Comparison of ENCODE assay signal across 8 cellular contexts in the genomic region with DNA sequence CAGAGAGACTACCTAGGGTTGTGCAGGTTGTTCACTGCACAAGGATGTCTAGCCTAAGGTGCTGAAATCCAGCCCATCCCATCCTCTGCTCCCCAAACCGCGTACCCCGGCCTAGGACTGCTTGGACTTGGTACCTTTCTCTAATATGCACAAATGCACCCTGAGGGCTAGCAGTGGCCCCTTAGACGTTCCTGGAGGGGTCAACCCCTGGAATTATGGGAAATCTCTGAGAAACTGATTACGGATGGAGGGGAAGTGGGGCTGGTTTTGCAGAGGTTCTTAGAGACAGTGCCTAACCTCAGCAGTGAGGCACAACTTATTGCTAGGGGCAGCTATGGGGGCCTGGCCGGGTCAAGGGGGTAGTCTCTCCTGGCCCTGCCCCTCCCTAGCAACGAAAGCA. TPM values are rescaled to one million over a fixed set of nuclear protein-coding genes. Genes with fewer than 3 reads are reported as not detected.
DNase-seq lines count a peak whose midpoint lies in the region; ATAC-seq and TF ChIP-seq lines count a peak whose summit lies in the region.

No MANE protein-coding gene starts in this region.

- no peak for ATAC-seq in HCT116
- no peak for ATAC-seq in GM21619 (IDR thresholded peaks at IDR 0.05; ENCODE audit: unreplicated experiment)
- no peak for ATAC-seq in GM19324 (IDR thresholded peaks at IDR 0.05; ENCODE audit: low FRiP score, unreplicated experiment)
- ATAC-seq in GM21737 (IDR thresholded peaks at IDR 0.05; ENCODE audit: unreplicated experiment): no peak

- peaks cover 64 to 81% of the 10 kb centered on the region in 2 experiments for H3K4me1 ChIP-seq in HCT116 (ENCODE audit: control insufficient read depth in 1 of 2, insufficient read depth in 2 of 2, low read length in 2 of 2)

- H2AFZ ChIP-seq in HCT116 (ENCODE audit: low read depth, low read length, poor library complexity, severe bottlenecking): no peak overlapping the region

- no peaks in the 10 kb centered on the region for H4K20me1 ChIP-seq in HCT116 (ENCODE audit: insufficient read depth)

- H3K9ac ChIP-seq in HCT116 (ENCODE audit: low read length): peak overlapping the region; percentile 99

- TF ChIP-seq CTCF in HCT116 (IDR thresholded peaks at IDR 0.05 in 2 of 3, conservative IDR thresholded peaks at IDR 0.05 in 1 of 3; ENCODE audit: borderline replicate concordance in 1 of 3, insufficient read depth in 1 of 3, low read depth in 2 of 3, low read length in 2 of 3) (no peak), WI38 (IDR thresholded peaks at IDR 0.05; ENCODE audit: low read depth, low read length) (no peak), fibroblast of villous mesenchyme (IDR thresholded peaks at IDR 0.05; ENCODE audit: insufficient read depth, low read depth, low read length) (no peak)

- RAD21 ChIA-PET in HCT116 (lab: Charles Lee; ENCODE audit: low non-redundant PET in 1 of 2, low total read pairs in 2 of 2, uncharacterized antibody in 2 of 2, unreplicated experiment in 2 of 2): interaction anchor here (0.9 to 1.1 kb wide), 2 partner anchors 24 to 28 kb away, joined by 3 to 10 read pairs; a partner anchor contains a TSS

- no peaks in the 10 kb centered on the region for H3K9me3 ChIP-seq in HCT116 (ENCODE audit: control insufficient read depth in 1 of 2, insufficient read depth in 1 of 2, low read depth in 1 of 2, low read length in 2 of 2)

- peaks cover 0 to 16% of the 10 kb centered on the region in 2 experiments; a peak in 1 of 4 replicates for H3K36me3 ChIP-seq in HCT116 (ENCODE audit: control insufficient read depth in 1 of 2, insufficient read depth in 2 of 2, low read length in 2 of 2)

- peak overlapping the region; percentile 86 to 95 for H3K4me3 ChIP-seq in HCT116 (replicated peaks in 1 of 2; ENCODE audit: low read depth in 1 of 2, low read length in 2 of 2)
- H3K4me3 ChIP-seq in WI38 (ENCODE audit: low read depth, low read length): peak overlapping the region; percentile 76
- H3K4me3 ChIP-seq in fibroblast of villous mesenchyme (ENCODE audit: low read depth, low read length): peak overlapping the region; percentile 18
- no peak overlapping the region for H3K4me3 ChIP-seq in skin epidermis

- intact Hi-C loops in HCT116 (cut with micrococcal nuclease): loop anchor here (1.0 kb wide), 1 partner anchor 16 kb away; a partner anchor contains a TSS

- H3K9me2 ChIP-seq in HCT116 (ENCODE audit: insufficient read depth): no peaks in the 10 kb centered on the region

- TF ChIP-seq POLR2A in HCT116 (IDR thresholded peaks at IDR 0.05; ENCODE audit: borderline replicate concordance, extremely low read depth, insufficient read depth, insufficient read length): no peak

- peaks cover 47% of the 10 kb centered on the region for H3K79me2 ChIP-seq in HCT116 (ENCODE audit: insufficient read depth, low read length)

- H3K4me2 ChIP-seq in HCT116 (ENCODE audit: low read length): peak overlapping the region; percentile 96

- H3K27ac ChIP-seq in HCT116 (ENCODE audit: low read depth, low read length): peak overlapping the region; percentile 95
- peak overlapping the region in 20 of 21 experiments; percentile 0 to 100 (median 96) for H3K27ac ChIP-seq in skin epidermis

- POLR2A ChIA-PET in HCT116 (lab: Charles Lee): interaction anchor here (0.7 to 2.8 kb wide), 12 partner anchors 10 to 96 kb away, joined by 3 to 80 read pairs (median 6); a partner anchor contains a TSS

- H3K27me3 ChIP-seq in HCT116 (ENCODE audit: insufficient read depth, low read length): no peaks in the 10 kb centered on the region

- BruUV-seq in HCT116 (replicated peaks; lab: Mats Ljungman, UMichigan): no TSS peak

- DNase-seq in HCT116 (ENCODE audit: low read depth, low spot score) (no peak), fibroblast of villous mesenchyme (ENCODE audit: low read depth) (no peak), DMS153 treated with DMSO at 0.1 percent for 48 hours (lab: John Stamatoyannopoulos, UW; ENCODE audit: unreplicated experiment) (no peak)

- CTCF ChIA-PET in HCT116 (lab: Charles Lee): interaction anchor here (1.0 to 2.2 kb wide), 4 partner anchors 22 to 28 kb away, joined by 3 to 15 read pairs (median 8); a partner anchor contains a TSS

- TF ChIP-seq RAD21 in HCT116 (IDR thresholded peaks at IDR 0.05; ENCODE audit: low read depth): no peak

TF ChIP-seq in HCT116, 20 proteins besides CTCF, POLR2A, EP300 and RAD21:
- TF ChIP-seq ZFX (IDR thresholded peaks at IDR 0.05): no peak
- no peak for TF ChIP-seq SIN3A (IDR thresholded peaks at IDR 0.05; ENCODE audit: low read depth)
- TF ChIP-seq CEBPB (IDR thresholded peaks at IDR 0.05; ENCODE audit: low read depth): no peak
- TF ChIP-seq ZNF274 (IDR thresholded peaks at IDR 0.05; ENCODE audit: low read depth, low read length): no peak
- TF ChIP-seq EZH2 (IDR thresholded peaks at IDR 0.05): no peak
- TF ChIP-seq, protein P1, sequence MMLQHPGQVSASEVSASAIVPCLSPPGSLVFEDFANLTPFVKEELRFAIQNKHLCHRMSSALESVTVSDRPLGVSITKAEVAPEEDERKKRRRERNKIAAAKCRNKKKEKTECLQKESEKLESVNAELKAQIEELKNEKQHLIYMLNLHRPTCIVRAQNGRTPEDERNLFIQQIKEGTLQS (IDR thresholded peaks at IDR 0.05): no peak
- TF ChIP-seq CBX3 (IDR thresholded peaks at IDR 0.05; ENCODE audit: low read depth): no peak
- no peak for TF ChIP-seq ELF1 (IDR thresholded peaks at IDR 0.05; ENCODE audit: borderline replicate concordance, low read depth)
- no peak for TF ChIP-seq FOSL1 (IDR thresholded peaks at IDR 0.05; ENCODE audit: low read depth)
- TF ChIP-seq, protein P2, sequence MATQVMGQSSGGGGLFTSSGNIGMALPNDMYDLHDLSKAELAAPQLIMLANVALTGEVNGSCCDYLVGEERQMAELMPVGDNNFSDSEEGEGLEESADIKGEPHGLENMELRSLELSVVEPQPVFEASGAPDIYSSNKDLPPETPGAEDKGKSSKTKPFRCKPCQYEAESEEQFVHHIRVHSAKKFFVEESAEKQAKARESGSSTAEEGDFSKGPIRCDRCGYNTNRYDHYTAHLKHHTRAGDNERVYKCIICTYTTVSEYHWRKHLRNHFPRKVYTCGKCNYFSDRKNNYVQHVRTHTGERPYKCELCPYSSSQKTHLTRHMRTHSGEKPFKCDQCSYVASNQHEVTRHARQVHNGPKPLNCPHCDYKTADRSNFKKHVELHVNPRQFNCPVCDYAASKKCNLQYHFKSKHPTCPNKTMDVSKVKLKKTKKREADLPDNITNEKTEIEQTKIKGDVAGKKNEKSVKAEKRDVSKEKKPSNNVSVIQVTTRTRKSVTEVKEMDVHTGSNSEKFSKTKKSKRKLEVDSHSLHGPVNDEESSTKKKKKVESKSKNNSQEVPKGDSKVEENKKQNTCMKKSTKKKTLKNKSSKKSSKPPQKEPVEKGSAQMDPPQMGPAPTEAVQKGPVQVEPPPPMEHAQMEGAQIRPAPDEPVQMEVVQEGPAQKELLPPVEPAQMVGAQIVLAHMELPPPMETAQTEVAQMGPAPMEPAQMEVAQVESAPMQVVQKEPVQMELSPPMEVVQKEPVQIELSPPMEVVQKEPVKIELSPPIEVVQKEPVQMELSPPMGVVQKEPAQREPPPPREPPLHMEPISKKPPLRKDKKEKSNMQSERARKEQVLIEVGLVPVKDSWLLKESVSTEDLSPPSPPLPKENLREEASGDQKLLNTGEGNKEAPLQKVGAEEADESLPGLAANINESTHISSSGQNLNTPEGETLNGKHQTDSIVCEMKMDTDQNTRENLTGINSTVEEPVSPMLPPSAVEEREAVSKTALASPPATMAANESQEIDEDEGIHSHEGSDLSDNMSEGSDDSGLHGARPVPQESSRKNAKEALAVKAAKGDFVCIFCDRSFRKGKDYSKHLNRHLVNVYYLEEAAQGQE (IDR thresholded peaks at IDR 0.05; ENCODE audit: low read depth): no peak
- no peak for TF ChIP-seq SP1 (IDR thresholded peaks at IDR 0.05; ENCODE audit: low read depth)
- TF ChIP-seq YY1 (IDR thresholded peaks at IDR 0.05; ENCODE audit: extremely low read depth, insufficient replicate concordance, low read depth, low read length): no peak
- TF ChIP-seq POLR2AphosphoS5 (IDR thresholded peaks at IDR 0.05; ENCODE audit: low read depth, low read length): no peak; the same call in none of the 2 replicates
- no peak for TF ChIP-seq TCF7L2 (IDR thresholded peaks at IDR 0.05; ENCODE audit: borderline replicate concordance, extremely low read depth, insufficient read depth, insufficient read length)
TF ChIP-seq in HCT116: peak in this region for 0.

RNA-seq across cellular contexts. Expression of a gene that starts 2.5 kb away (rescaled TPM):
- total RNA-seq in HCT116 (2021; ENCODE audit: unreplicated experiment): 49.8 TPM
- polyA plus RNA-seq in HCT116 (2012): 68.5 and 74.5 TPM in 2 replicates
- 25.8 and 31.5 TPM in 2 replicates for total RNA-seq in fibroblast of villous mesenchyme

RNA-seq across cellular contexts. Expression of a gene that starts 2.8 kb away (rescaled TPM):
- 158 TPM for total RNA-seq in HCT116 (2021; ENCODE audit: unreplicated experiment)
- 176 and 205 TPM in 2 replicates for polyA plus RNA-seq in HCT116 (2012)
- 216 and 218 TPM in 2 replicates for total RNA-seq in fibroblast of villous mesenchyme

RNA-seq across cellular contexts. Expression of a gene that starts 16.2 kb away (rescaled TPM):
- total RNA-seq in HCT116 (2021; ENCODE audit: unreplicated experiment) (125 TPM), fibroblast of villous mesenchyme (18.0 and 41.0 TPM in 2 replicates)
- 243 and 251 TPM in 2 replicates for polyA plus RNA-seq in HCT116 (2012)

RNA-seq across cellular contexts. Expression of a gene that starts 25.9 kb away (rescaled TPM):
- total RNA-seq in HCT116 (2021; ENCODE audit: unreplicated experiment) (84.3 TPM), fibroblast of villous mesenchyme (37.1 and 49.0 TPM in 2 replicates)
- 87.5 and 88.5 TPM in 2 replicates for polyA plus RNA-seq in HCT116 (2012)

RNA-seq across cellular contexts. Expression of a gene that starts 28.1 kb away (rescaled TPM):
- total RNA-seq in HCT116 (2021; ENCODE audit: unreplicated experiment) (96.0 TPM), fibroblast of villous mesenchyme (144 and 158 TPM in 2 replicates)
- polyA plus RNA-seq in HCT116 (2012): 124 and 137 TPM in 2 replicates

Comparison
In these comparisons a context has a peak if more than half of its experiments do, and no peak if none do; other contexts are left out.
1. H3K4me3 ChIP-seq: peak in HCT116 (2 of 2), WI38 (single experiment) and fibroblast of villous mesenchyme (single experiment); none in skin epidermis (0 of 7).